Comparison of ENCODE assay signal across 5 cellular contexts in the genomic region with DNA sequence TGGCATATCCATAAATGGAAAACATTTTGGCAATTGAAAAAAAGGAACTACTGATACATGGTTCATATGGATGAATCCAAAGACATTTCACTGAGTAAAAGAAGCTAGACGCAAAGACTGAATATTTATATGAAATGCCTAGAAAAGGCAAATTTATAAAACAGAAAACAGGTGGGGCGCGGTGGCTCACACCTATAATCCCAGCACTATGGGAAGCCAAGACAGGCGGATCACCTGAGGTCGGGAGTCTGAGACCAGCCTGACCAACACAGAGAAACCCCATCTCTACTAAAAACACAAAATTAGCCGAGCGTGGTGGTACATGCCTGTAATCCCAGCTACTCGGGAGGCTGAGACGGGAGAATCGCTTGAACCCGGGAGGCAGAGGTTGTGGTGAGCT. TPM values are rescaled to one million over a fixed set of nuclear protein-coding genes. Genes with fewer than 3 reads are reported as not detected.
"Had no signal": no experiment of that assay in that cellular context is flagged by ENCODE, and none has a peak within 500 bp of the region (broad histone marks: within the 10 kb centered on the region; RNA-seq: fewer than 3 reads in every experiment).

No MANE protein-coding gene starts in this region.

RNA-seq across cellular contexts. Expression of gene HTR1E, which starts 9.5 kb away (rescaled TPM):
- total RNA-seq: HepG2, HT-29, HT1080, IMR-90, K562 had no signal
